34 cellular contexts compared by ENCODE assay signal in genomic region chr15:78772738-78773137, GRCh38. TPM values are rescaled to one million over a fixed set of nuclear protein-coding genes. Genes with fewer than 3 reads are reported as not detected.
"Had no signal": no experiment of that assay in that cellular context is flagged by ENCODE, and none has a peak within 500 bp of the region (broad histone marks: within the 10 kb centered on the region; RNA-seq: fewer than 3 reads in every experiment).

No MANE protein-coding gene starts in this region.

- H3K4me1 Mint-ChIP-seq: activated CD4-positive, alpha-beta T cell treated with anti-CD3 and anti-CD28 coated beads for 36 hours; activated CD8-positive, alpha-beta memory T cell treated with anti-CD3 and anti-CD28 coated beads, Interleukin-2, amount 10 ng/mL, durations not matched to agents 7 days and 5 days; activated naive CD4-positive, alpha-beta T cell treated with anti-CD3 and anti-CD28 coated beads, Interleukin-2, amount 10 ng/mL, durations not matched to agents 7 days and 5 days; activated naive CD8-positive, alpha-beta T cell treated with anti-CD3 and anti-CD28 coated beads, Interleukin-2, amount 10 ng/mL, durations not matched to agents 7 days and 5 days; brain; central memory CD8-positive, alpha-beta T cell; T-helper 17 cell had no signal

- H3K4me3 ChIP-seq: ascending aorta, breast epithelium, cardiac muscle cell, esophagus squamous epithelium, gastroesophageal sphincter had no signal

- ATAC-seq: activated CD4-positive, alpha-beta T cell treated with anti-CD3 and anti-CD28 coated beads for 36 hours; activated CD8-positive, alpha-beta memory T cell treated with anti-CD3 and anti-CD28 coated beads, Interleukin-2, amount 10 ng/mL, durations not matched to agents 7 days and 5 days; activated CD8-positive, alpha-beta T cell treated with anti-CD3 and anti-CD28 coated beads, Interleukin-2, amount 10 ng/mL, durations not matched to agents 7 days and 5 days; activated naive CD4-positive, alpha-beta T cell treated with anti-CD3 and anti-CD28 coated beads, Interleukin-2, amount 50 U/mL, for 72 hours; effector memory CD8-positive, alpha-beta T cell; gastroesophageal sphincter; T-helper 17 cell had no signal

- DNase-seq: activated CD4-positive, alpha-beta memory T cell treated with anti-CD3 and anti-CD28 coated beads for 36 hours; activated CD4-positive, alpha-beta T cell treated with anti-CD3 and anti-CD28 coated beads for 36 hours; activated CD4-positive, alpha-beta T cell treated with anti-CD3 and anti-CD28 coated beads, Interleukin-2, amount 10 ng/mL, durations not matched to agents 24 days and 14 days; activated CD4-positive, CD25-positive, alpha-beta regulatory T cell; activated CD4-positive, CD25-positive, alpha-beta regulatory T cell treated with anti-CD3 and anti-CD28 coated beads, Interleukin-2, amount 50 U/mL, for 72 hours; activated CD8-positive, alpha-beta memory T cell treated with anti-CD3 and anti-CD28 coated beads, Interleukin-2, amount 10 ng/mL, durations not matched to agents 7 days and 5 days; activated CD8-positive, alpha-beta memory T cell treated with anti-CD3 and anti-CD28 coated beads, Interleukin-2, amount 50 U/mL, for 4 hours; activated CD8-positive, alpha-beta T cell treated with anti-CD3 and anti-CD28 coated beads, Interleukin-2, amount 10 ng/mL, durations not matched to agents 7 days and 5 days; activated gamma-delta T cell; activated naive CD4-positive, alpha-beta T cell; activated naive CD4-positive, alpha-beta T cell treated with anti-CD3 and anti-CD28 coated beads, Interleukin-2, amount 10 ng/mL, durations not matched to agents 7 days and 5 days; activated naive CD8-positive, alpha-beta T cell treated with anti-CD3 and anti-CD28 coated beads, Interleukin-2, amount 10 ng/mL, durations not matched to agents 7 days and 5 days; activated T-cell treated with anti-CD3 and anti-CD28 coated beads, Interleukin-2, amount 50 U/mL, for 1 hour; activated T-cell treated with anti-CD3 and anti-CD28 coated beads, Interleukin-2, amount 50 U/mL, for 48 hours; cortex of kidney; dermis blood vessel endothelial cell; effector CD4-positive, alpha-beta T cell; effector memory CD8-positive, alpha-beta T cell; esophagus squamous epithelium; foreskin melanocyte; T-helper 1 cell; T-helper 17 cell; T1000; WERI-Rb-1 had no signal

- H3K36me3 Mint-ChIP-seq: activated CD4-positive, alpha-beta memory T cell treated with anti-CD3 and anti-CD28 coated beads for 36 hours; activated CD8-positive, alpha-beta memory T cell treated with anti-CD3 and anti-CD28 coated beads, Interleukin-2, amount 10 ng/mL, durations not matched to agents 7 days and 5 days; activated naive CD4-positive, alpha-beta T cell treated with anti-CD3 and anti-CD28 coated beads, Interleukin-2, amount 10 ng/mL, durations not matched to agents 7 days and 5 days; activated naive CD4-positive, alpha-beta T cell treated with anti-CD3 and anti-CD28 coated beads, Interleukin-2, amount 50 U/mL, for 72 hours; activated naive CD8-positive, alpha-beta T cell treated with anti-CD3 and anti-CD28 coated beads, Interleukin-2, amount 10 ng/mL, durations not matched to agents 7 days and 5 days; brain had no signal

- H3K4me3 Mint-ChIP-seq: activated CD4-positive, alpha-beta memory T cell treated with anti-CD3 and anti-CD28 coated beads for 36 hours; activated CD4-positive, alpha-beta T cell treated with anti-CD3 and anti-CD28 coated beads for 36 hours; activated CD4-positive, alpha-beta T cell treated with anti-CD3 and anti-CD28 coated beads, Interleukin-2, amount 10 ng/mL, durations not matched to agents 24 days and 14 days; activated CD8-positive, alpha-beta memory T cell treated with anti-CD3 and anti-CD28 coated beads, Interleukin-2, amount 10 ng/mL, durations not matched to agents 7 days and 5 days; activated CD8-positive, alpha-beta T cell treated with anti-CD3 and anti-CD28 coated beads, Interleukin-2, amount 10 ng/mL, durations not matched to agents 7 days and 5 days; activated naive CD4-positive, alpha-beta T cell treated with anti-CD3 and anti-CD28 coated beads, Interleukin-2, amount 10 ng/mL, durations not matched to agents 7 days and 5 days; activated naive CD8-positive, alpha-beta T cell treated with anti-CD3 and anti-CD28 coated beads, Interleukin-2, amount 10 ng/mL, durations not matched to agents 7 days and 5 days; activated T-helper 1 cell treated with anti-CD3 and anti-CD28 coated beads, Interleukin-12 subunit alpha, Interleukin-12 subunit beta, Interleukin-2, Interleukin-4 antibody, amounts not matched to agents 30 ng/mL and 10 ng/mL and 1 ng/mL, durations not matched to agents 14 hours and 24 hours and 36 hours; brain; central memory CD8-positive, alpha-beta T cell; effector memory CD8-positive, alpha-beta T cell; T-helper 17 cell; T-helper 2 cell treated with Interferon-gamma antibody and Interleukin-4, amounts not matched to agents 5 μg/mL and 100 μg/mL, for 36 hours had no signal

- H3K27ac ChIP-seq: ascending aorta, breast epithelium, cardiac muscle cell, epithelial cell of prostate, esophagus squamous epithelium, gastroesophageal sphincter, WERI-Rb-1 had no signal

- H3K27me3 Mint-ChIP-seq: activated CD4-positive, alpha-beta memory T cell treated with anti-CD3 and anti-CD28 coated beads for 36 hours; activated CD4-positive, alpha-beta T cell treated with anti-CD3 and anti-CD28 coated beads for 36 hours; activated CD4-positive, alpha-beta T cell treated with anti-CD3 and anti-CD28 coated beads, Interleukin-2, amount 10 ng/mL, durations not matched to agents 24 days and 14 days; activated CD8-positive, alpha-beta memory T cell treated with anti-CD3 and anti-CD28 coated beads, Interleukin-2, amount 10 ng/mL, durations not matched to agents 7 days and 5 days; activated naive CD8-positive, alpha-beta T cell treated with anti-CD3 and anti-CD28 coated beads, Interleukin-2, amount 10 ng/mL, durations not matched to agents 7 days and 5 days; brain had no signal

- H3K9me3 Mint-ChIP-seq: activated CD4-positive, alpha-beta memory T cell treated with anti-CD3 and anti-CD28 coated beads for 36 hours; activated CD4-positive, alpha-beta T cell treated with anti-CD3 and anti-CD28 coated beads, Interleukin-2, amount 10 ng/mL, durations not matched to agents 24 days and 14 days; activated naive CD4-positive, alpha-beta T cell treated with anti-CD3 and anti-CD28 coated beads, Interleukin-2, amount 10 ng/mL, durations not matched to agents 7 days and 5 days; activated naive CD4-positive, alpha-beta T cell treated with anti-CD3 and anti-CD28 coated beads, Interleukin-2, amount 50 U/mL, for 72 hours; activated naive CD8-positive, alpha-beta T cell treated with anti-CD3 and anti-CD28 coated beads, Interleukin-2, amount 10 ng/mL, durations not matched to agents 7 days and 5 days; activated T-helper 1 cell treated with anti-CD3 and anti-CD28 coated beads, Interleukin-12 subunit alpha, Interleukin-12 subunit beta, Interleukin-2, Interleukin-4 antibody, amounts not matched to agents 30 ng/mL and 10 ng/mL and 1 ng/mL, durations not matched to agents 14 hours and 24 hours and 36 hours; brain; central memory CD8-positive, alpha-beta T cell; effector memory CD8-positive, alpha-beta T cell; T-helper 2 cell treated with Interferon-gamma antibody and Interleukin-4, amounts not matched to agents 5 μg/mL and 100 μg/mL, for 36 hours had no signal

- H3K4me1 ChIP-seq: ascending aorta, breast epithelium, esophagus squamous epithelium, gastroesophageal sphincter had no signal

- H3K27me3 ChIP-seq: ascending aorta, breast epithelium, cardiac muscle cell, esophagus squamous epithelium, gastroesophageal sphincter had no signal

- H3K36me3 ChIP-seq: breast epithelium, cardiac muscle cell, esophagus squamous epithelium, gastroesophageal sphincter, WERI-Rb-1 had no signal

- H3K9me3 ChIP-seq: ascending aorta, breast epithelium, esophagus squamous epithelium, gastroesophageal sphincter had no signal

- H3K27ac Mint-ChIP-seq: activated CD4-positive, alpha-beta memory T cell treated with anti-CD3 and anti-CD28 coated beads for 36 hours; activated CD4-positive, alpha-beta T cell treated with anti-CD3 and anti-CD28 coated beads for 36 hours; activated CD4-positive, alpha-beta T cell treated with anti-CD3 and anti-CD28 coated beads, Interleukin-2, amount 10 ng/mL, durations not matched to agents 24 days and 14 days; activated CD8-positive, alpha-beta memory T cell treated with anti-CD3 and anti-CD28 coated beads, Interleukin-2, amount 10 ng/mL, durations not matched to agents 7 days and 5 days; activated CD8-positive, alpha-beta T cell treated with anti-CD3 and anti-CD28 coated beads, Interleukin-2, amount 10 ng/mL, durations not matched to agents 7 days and 5 days; activated naive CD4-positive, alpha-beta T cell treated with anti-CD3 and anti-CD28 coated beads, Interleukin-2, amount 10 ng/mL, durations not matched to agents 7 days and 5 days; activated naive CD4-positive, alpha-beta T cell treated with anti-CD3 and anti-CD28 coated beads, Interleukin-2, amount 50 U/mL, for 72 hours; activated naive CD8-positive, alpha-beta T cell treated with anti-CD3 and anti-CD28 coated beads, Interleukin-2, amount 10 ng/mL, durations not matched to agents 7 days and 5 days; activated T-helper 1 cell treated with anti-CD3 and anti-CD28 coated beads, Interleukin-12 subunit alpha, Interleukin-12 subunit beta, Interleukin-2, Interleukin-4 antibody, amounts not matched to agents 30 ng/mL and 10 ng/mL and 1 ng/mL, durations not matched to agents 14 hours and 24 hours and 36 hours; brain; effector memory CD8-positive, alpha-beta T cell; T-helper 2 cell treated with Interferon-gamma antibody and Interleukin-4, amounts not matched to agents 5 μg/mL and 100 μg/mL, for 36 hours had no signal

RNA-seq across cellular contexts. Expression of gene ADAMTS7, which starts 38.5 kb away (rescaled TPM):
- total RNA-seq: activated CD8-positive, alpha-beta T cell treated with anti-CD3 and anti-CD28 coated beads, Interleukin-2, amount 10 ng/mL, durations not matched to agents 7 days and 5 days; T-helper 17 cell had no signal
